In the genomic region with DNA sequence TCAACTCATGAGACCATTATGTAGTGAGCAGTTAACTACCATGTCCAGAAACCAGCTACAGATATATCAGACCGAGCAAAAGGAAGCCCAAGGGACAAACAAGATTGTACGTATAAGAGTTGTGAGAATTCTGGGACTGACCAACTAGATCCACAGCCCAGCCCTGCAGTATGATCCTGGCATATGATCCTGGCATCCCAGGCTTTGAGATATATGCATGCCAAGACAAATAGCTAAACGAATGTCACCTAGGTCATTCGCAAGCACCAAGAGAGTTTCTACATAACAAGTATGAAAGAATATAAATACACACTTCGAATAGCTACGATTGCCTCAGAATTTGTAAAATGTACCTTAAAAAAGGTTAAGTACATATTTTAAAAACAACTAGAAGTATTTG, we compare ENCODE assay signal across 15 cellular contexts. TPM values are rescaled to one million over a fixed set of nuclear protein-coding genes. Genes with fewer than 3 reads are reported as not detected.
DNase-seq lines count a peak whose midpoint lies in the region; ATAC-seq and TF ChIP-seq lines count a peak whose summit lies in the region.
"Had no signal": no experiment of that assay in that cellular context is flagged by ENCODE, and none has a peak within 500 bp of the region (broad histone marks: within the 10 kb centered on the region; RNA-seq: fewer than 3 reads in every experiment).

No MANE protein-coding gene starts in this region.

- intact Hi-C loops in left colon (cut with DNase I, micrococcal nuclease): no loop called here
- intact Hi-C loops in stomach (cut with DNase I; ENCODE audit: low total_unique reads): no loop called here

- 22 to 46% (median 25%) methylated on average over 6 of the region's 6 CpGs for WGBS in stomach, 5 donors

- H3K36me3 ChIP-seq in stomach: no peaks in the 10 kb centered on the region
- H3K36me3 ChIP-seq: BLaER1 had no signal

- peak overlapping the region in 1 of 5 donors; percentile 8 for H3K27ac ChIP-seq in stomach
- H3K27ac ChIP-seq: BLaER1, HL-60 had no signal

- peaks cover 0 to 9% (median 6%) of the 10 kb centered on the region in 4 donors for H3K9me3 ChIP-seq in stomach
- H3K9me3 ChIP-seq: BLaER1, Caco-2 had no signal

- ATAC-seq in left colon: peak; percentile 39
- no peak for ATAC-seq in HG02623 (IDR thresholded peaks at IDR 0.05; ENCODE audit: unreplicated experiment)

- H3K4me3 ChIP-seq in LNCaP clone FGC (ENCODE audit: low read depth, low read length): no peak overlapping the region
- no peak overlapping the region for H3K4me3 ChIP-seq in stomach
- H3K4me3 ChIP-seq: BLaER1 had no signal

- H3K4me1 ChIP-seq in stomach: peaks cover 0 to 5% (median 0%) of the 10 kb centered on the region in 4 donors
- H3K4me1 ChIP-seq: BLaER1, Caco-2 had no signal

- no peak for TF ChIP-seq EP300 in stomach (IDR thresholded peaks at IDR 0.05)

- TF ChIP-seq POLR2A in stomach (IDR thresholded peaks at IDR 0.05): no peak

- no peaks in the 10 kb centered on the region for H3K27me3 ChIP-seq in stomach
- H3K27me3 ChIP-seq: BLaER1 had no signal

- DNase-seq in LNCaP clone FGC (ENCODE audit: low read depth) (peak; percentile 74), astrocyte of the hippocampus (ENCODE audit: low read depth, low spot score) (peak; percentile 6), left colon (no peak), stomach (peak; percentile 66), DMS53 treated with DMSO at 0.1 percent for 48 hours (lab: John Stamatoyannopoulos, UW; ENCODE audit: unreplicated experiment) (no peak)
- DNase-seq in stimulated activated CD4-positive, alpha-beta T cell treated with anti-CD3 and anti-CD28 coated beads, Interleukin-4, amount 100 ng/mL, for 24 hours: no peak
- DNase-seq: AML-193; Caco-2; CD8-positive, alpha-beta memory T cell; GF-D8; HCEC 1CT; HFFc6 had no signal

- TF ChIP-seq CTCF in LNCaP clone FGC (IDR thresholded peaks at IDR 0.05; ENCODE audit: control insufficient read depth, extremely low read depth, insufficient read depth) (no peak), stomach (IDR thresholded peaks at IDR 0.05) (no peak)

RNA-seq across cellular contexts. Expression of a gene that starts 56.4 kb away (rescaled TPM):
- total RNA-seq in left colon (10 to 100 TPM; 63.2 to 63.6 TPM), stomach (10 to 100 TPM; 20.6 to 84.4 (median 46.8) TPM)
- 10 to 100 TPM; 40.2 to 60.6 (median 57.4) TPM for polyA plus RNA-seq in stomach

Comparison
In these comparisons a context has a peak if more than half of its experiments do, and no peak if none do; other contexts are left out.
1. DNase-seq: peak in LNCaP clone FGC (single experiment), astrocyte of the hippocampus (single experiment) and stomach (single experiment); none in left colon (0 of 2), DMS53 treated with DMSO at 0.1 percent for 48 hours (single experiment) and stimulated activated CD4-positive, alpha-beta T cell treated with anti-CD3 and anti-CD28 coated beads, Interleukin-4, amount 100 ng/mL, for 24 hours (single experiment).